Comparison of ENCODE assay signal across 8 cellular contexts in genomic region chr11:65506770-65507485, GRCh38. TPM values are rescaled to one million over a fixed set of nuclear protein-coding genes. Genes with fewer than 3 reads are reported as not detected.
DNase-seq lines count a peak whose midpoint lies in the region; ATAC-seq and TF ChIP-seq lines count a peak whose summit lies in the region.

No MANE protein-coding gene starts in this region.

- DNase-seq in NCI-H1436 (lab: John Stamatoyannopoulos, UW) (peak; percentile 75), NCI-H1436 treated with DMSO at 0.1 percent for 48 hours (lab: John Stamatoyannopoulos, UW) (no peak), GM23338 (ENCODE audit: low spot score) (peak; percentile 81), fibroblast of mammary gland (ENCODE audit: low read depth) (peak; percentile 97), AG08396 (ENCODE audit: low spot score) (no peak)
- peak; percentile 34 for DNase-seq in activated CD4-positive, alpha-beta T cell treated with anti-CD3 and anti-CD28 coated beads, Interleukin-2, amount 10 ng/mL, durations not matched to agents 7 days and 5 days

- H3K9me3 ChIP-seq in Loucy (ENCODE audit: insufficient read depth, low read depth, low read length) = no peaks in the 10 kb centered on the region
- no peaks in the 10 kb centered on the region for H3K9me3 ChIP-seq in parathyroid adenoma (ENCODE audit: control insufficient read depth, low read length)

- no peak overlapping the region; the same call in 2 of the 3 replicates for H3K4me3 Mint-ChIP-seq in GM23338
- no peak overlapping the region for H3K4me3 Mint-ChIP-seq in activated CD4-positive, alpha-beta T cell treated with anti-CD3 and anti-CD28 coated beads, Interleukin-2, amount 10 ng/mL, durations not matched to agents 7 days and 5 days

- H3K27ac Mint-ChIP-seq in GM23338 = peak overlapping the region; percentile 90
- H3K27ac Mint-ChIP-seq in activated CD4-positive, alpha-beta T cell treated with anti-CD3 and anti-CD28 coated beads, Interleukin-2, amount 10 ng/mL, durations not matched to agents 7 days and 5 days = peak overlapping the region; percentile 78

- H3F3A ChIP-seq in GM23338 (replicated peaks; ENCODE audit: low read depth) (peaks cover 53% of the 10 kb centered on the region), Loucy (ENCODE audit: low read depth) (peaks cover 62% of the 10 kb centered on the region)

- H3K27ac ChIP-seq in GM23338 (ENCODE audit: low read depth) = peak overlapping the region; percentile 34
- peak overlapping the region; percentile 100 for H3K27ac ChIP-seq in parathyroid adenoma

- TF ChIP-seq CTCF in GM23338 (conservative IDR thresholded peaks at IDR 0.05; ENCODE audit: low read depth in 2 of 2) (no peak), Loucy (conservative IDR thresholded peaks at IDR 0.05; ENCODE audit: low read length) (no peak), fibroblast of mammary gland (conservative IDR thresholded peaks at IDR 0.05; ENCODE audit: control insufficient read depth, insufficient read depth, low read depth, low read length) (no peak), parathyroid adenoma (IDR thresholded peaks at IDR 0.05) (no peak)

- H3K4me2 ChIP-seq in GM23338 (no peak overlapping the region), Loucy (ENCODE audit: low read depth, low read length, poor library complexity, severe bottlenecking) (peak overlapping the region; percentile 98), parathyroid adenoma (ENCODE audit: low read length) (peak overlapping the region; percentile 95)

- CTCF ChIA-PET in activated CD4-positive, alpha-beta T cell treated with anti-CD3 and anti-CD28 coated beads, Interleukin-2, amount 10 ng/mL, durations not matched to agents 7 days and 5 days (lab: Charles Lee) = interaction anchor here (1.0 to 8.3 kb wide), 19 partner anchors 9 to 245 kb away, joined by 3 to 98 read pairs (median 3); partner anchors contain the start of genes FRMD8 and MALAT1

- peaks cover 25% of the 10 kb centered on the region for H3K4me1 ChIP-seq in GM23338 (ENCODE audit: insufficient read depth)
- H3K4me1 ChIP-seq in Loucy (ENCODE audit: insufficient read depth, low read length, poor library complexity, severe bottlenecking) = peaks cover 37% of the 10 kb centered on the region
- H3K4me1 ChIP-seq in parathyroid adenoma = peaks cover 7% of the 10 kb centered on the region

- ATAC-seq in GM23338 = peak; percentile 52

- H3K36me3 ChIP-seq in GM23338 (ENCODE audit: insufficient read depth) (peaks cover 44% of the 10 kb centered on the region), Loucy (ENCODE audit: insufficient read depth, low read length) (peaks cover 51% of the 10 kb centered on the region), parathyroid adenoma (ENCODE audit: control insufficient read depth, insufficient read depth, low read length) (peaks cover 29% of the 10 kb centered on the region)

- peaks cover 9% of the 10 kb centered on the region; the same call in 2 of the 3 replicates for H3K9me3 Mint-ChIP-seq in GM23338
- H3K9me3 Mint-ChIP-seq in activated CD4-positive, alpha-beta T cell treated with anti-CD3 and anti-CD28 coated beads, Interleukin-2, amount 10 ng/mL, durations not matched to agents 7 days and 5 days = no peaks in the 10 kb centered on the region

- H3K4me3 ChIP-seq in GM23338 (no peak overlapping the region), Loucy (ENCODE audit: low read length, poor library complexity, severe bottlenecking) (peak overlapping the region; percentile 95), fibroblast of mammary gland (ENCODE audit: control insufficient read depth, low read depth, low read length) (peak overlapping the region; percentile 91), parathyroid adenoma (ENCODE audit: low read depth, low read length) (peak overlapping the region; percentile 100)

- POLR2A ChIA-PET in activated CD4-positive, alpha-beta T cell treated with anti-CD3 and anti-CD28 coated beads, Interleukin-2, amount 10 ng/mL, durations not matched to agents 7 days and 5 days (lab: Charles Lee) = interaction anchor here (0.6 to 15.5 kb wide), 6 partner anchors 9 to 309 kb away, joined by 3 to 781 read pairs (median 4); partner anchors contain the start of genes MALAT1 and NEAT1

- no peaks in the 10 kb centered on the region for H3K27me3 ChIP-seq in GM23338 (ENCODE audit: insufficient read depth)
- H3K27me3 ChIP-seq in Loucy (ENCODE audit: insufficient read depth, low read length, poor library complexity, severe bottlenecking) = peaks cover 19% of the 10 kb centered on the region
- H3K27me3 ChIP-seq in parathyroid adenoma (ENCODE audit: control insufficient read depth, insufficient read depth, low read length) = no peaks in the 10 kb centered on the region

- H2AFZ ChIP-seq in GM23338 (no peak overlapping the region), Loucy (ENCODE audit: low read length) (no peak overlapping the region), parathyroid adenoma (no peak overlapping the region)

- H3K79me2 ChIP-seq in GM23338 (replicated peaks; ENCODE audit: insufficient read depth) (peaks cover 45% of the 10 kb centered on the region), Loucy (ENCODE audit: insufficient read depth, low read length) (peaks cover 57% of the 10 kb centered on the region), parathyroid adenoma (peaks cover 42% of the 10 kb centered on the region)

- no peaks in the 10 kb centered on the region for H3K9me2 ChIP-seq in GM23338 (ENCODE audit: insufficient read depth)
- H3K9me2 ChIP-seq in Loucy (replicated peaks; ENCODE audit: low read depth, low read length) = no peaks in the 10 kb centered on the region

- peaks cover 35% of the 10 kb centered on the region for H4K20me1 ChIP-seq in GM23338 (replicated peaks; ENCODE audit: insufficient read depth)
- peaks cover 58% of the 10 kb centered on the region for H4K20me1 ChIP-seq in Loucy (ENCODE audit: insufficient read depth, low read length, poor library complexity, severe bottlenecking)

- peaks cover 40% of the 10 kb centered on the region for H3K4me1 Mint-ChIP-seq in GM23338
- peaks cover 54% of the 10 kb centered on the region for H3K4me1 Mint-ChIP-seq in activated CD4-positive, alpha-beta T cell treated with anti-CD3 and anti-CD28 coated beads, Interleukin-2, amount 10 ng/mL, durations not matched to agents 7 days and 5 days

- H3K27me3 Mint-ChIP-seq in GM23338 (ENCODE audit: insufficient read depth, low read depth, poor library complexity) = peaks cover 59% of the 10 kb centered on the region
- H3K27me3 Mint-ChIP-seq in activated CD4-positive, alpha-beta T cell treated with anti-CD3 and anti-CD28 coated beads, Interleukin-2, amount 10 ng/mL, durations not matched to agents 7 days and 5 days = no peaks in the 10 kb centered on the region

- H3K36me3 Mint-ChIP-seq in GM23338 (ENCODE audit: low read depth) = no peaks in the 10 kb centered on the region; the same call in 2 of the 3 replicates
- peaks cover 39% of the 10 kb centered on the region for H3K36me3 Mint-ChIP-seq in activated CD4-positive, alpha-beta T cell treated with anti-CD3 and anti-CD28 coated beads, Interleukin-2, amount 10 ng/mL, durations not matched to agents 7 days and 5 days (ENCODE audit: low read depth)

- H3K9ac ChIP-seq in Loucy (ENCODE audit: low read depth, low read length, poor library complexity, severe bottlenecking) (peak overlapping the region; percentile 100), parathyroid adenoma (no peak overlapping the region)

TF ChIP-seq in GM23338, 12 proteins besides CTCF, POLR2A, EP300 and RAD21:
- peak; percentile 62 for TF ChIP-seq POLR2AphosphoS5 (IDR thresholded peaks at IDR 0.05; ENCODE audit: low read depth)
- TF ChIP-seq EZH2 (IDR thresholded peaks at IDR 0.05; ENCODE audit: low read depth, unreplicated experiment) = no peak

RNA-seq across cellular contexts. Expression of gene MALAT1, which starts 8.1 kb away (rescaled TPM):
- 1,789 and 2,206 TPM in 2 replicates for total RNA-seq in GM23338 (2014; rRNA removed; shearing (Covaris generic))
- polyA plus RNA-seq in GM23338 (2016; fragmentation: Nextera tagmentation; extraction: Ambion mirVana) = 4,618 and 6,020 TPM in 2 replicates
- total RNA-seq in activated CD4-positive, alpha-beta T cell treated with anti-CD3 and anti-CD28 coated beads, Interleukin-2, amount 10 ng/mL, durations not matched to agents 7 days and 5 days = 1,000 to 10,000 TPM; 7,183 to 8,252 TPM

RNA-seq across cellular contexts. Expression of gene SCYL1, which starts 18.0 kb away (rescaled TPM):
- 55.1 and 66.1 TPM in 2 replicates for total RNA-seq in GM23338 (2014; rRNA removed; shearing (Covaris generic))
- 52.7 and 61.7 TPM in 2 replicates for polyA plus RNA-seq in GM23338 (2016; fragmentation: Nextera tagmentation; extraction: Ambion mirVana)
- 10 to 100 TPM; 59.1 to 62.1 TPM for total RNA-seq in activated CD4-positive, alpha-beta T cell treated with anti-CD3 and anti-CD28 coated beads, Interleukin-2, amount 10 ng/mL, durations not matched to agents 7 days and 5 days

RNA-seq across cellular contexts. Expression of gene LTBP3, which starts 51.2 kb away (rescaled TPM):
- total RNA-seq in GM23338 (2014; rRNA removed; shearing (Covaris generic)) = 29.2 and 29.8 TPM in 2 replicates
- 9.5 and 11.9 TPM in 2 replicates for polyA plus RNA-seq in GM23338 (2016; fragmentation: Nextera tagmentation; extraction: Ambion mirVana)
- 10 to 100 TPM; 80.2 to 92.5 TPM for total RNA-seq in activated CD4-positive, alpha-beta T cell treated with anti-CD3 and anti-CD28 coated beads, Interleukin-2, amount 10 ng/mL, durations not matched to agents 7 days and 5 days

Comparison
In these comparisons a context has a peak if more than half of its experiments do, and no peak if none do; other contexts are left out.
1. DNase-seq: peak in NCI-H1436 (single experiment), GM23338 (single experiment), activated CD4-positive, alpha-beta T cell treated with anti-CD3 and anti-CD28 coated beads, Interleukin-2, amount 10 ng/mL, durations not matched to agents 7 days and 5 days (single experiment) and fibroblast of mammary gland (single experiment); none in NCI-H1436 treated with DMSO at 0.1 percent for 48 hours (single experiment) and AG08396 (single experiment).